In genomic region chr10:47372726-47373125, GRCh38 we compare ENCODE assay signal across 27 cellular contexts. TPM values are rescaled to one million over a fixed set of nuclear protein-coding genes. Genes with fewer than 3 reads are reported as not detected.
DNase-seq lines count a peak whose midpoint lies in the region; ATAC-seq and TF ChIP-seq lines count a peak whose summit lies in the region.
"Had no signal": no experiment of that assay in that cellular context is flagged by ENCODE, and none has a peak within 500 bp of the region (broad histone marks: within the 10 kb centered on the region; RNA-seq: fewer than 3 reads in every experiment).

No MANE protein-coding gene starts in this region.

- H3K9ac ChIP-seq in colonic mucosa (ENCODE audit: low read depth in 2 of 2, low read length in 2 of 2), result no peak overlapping the region

- no peak overlapping the region for H3K27ac ChIP-seq in colonic mucosa
- H3K27ac ChIP-seq: A549, heart left ventricle had no signal

- no peaks in the 10 kb centered on the region for H3K36me3 ChIP-seq in colonic mucosa
- H3K36me3 ChIP-seq: heart left ventricle had no signal

- no peaks in the 10 kb centered on the region for H3K27me3 ChIP-seq in colonic mucosa

- intact Hi-C loops in colonic mucosa (cut with DNase I), result no loop called here

- no peak for TF ChIP-seq CTCF in colonic mucosa (IDR thresholded peaks at IDR 0.05)

- no peaks in the 10 kb centered on the region for H3K4me1 ChIP-seq in colonic mucosa
- H3K4me1 ChIP-seq: A549 had no signal

- no peak overlapping the region for H3K4me3 ChIP-seq in colonic mucosa
- H3K4me3 ChIP-seq: A549, heart left ventricle had no signal

- no peak for ATAC-seq in stimulated activated naive CD8-positive, alpha-beta T cell treated with anti-CD3 and anti-CD28 coated beads, Interleukin-15, Interleukin-2, amounts not matched to agents 100 U/mL and 50 U/mL, for 24 hours
- ATAC-seq: A549, heart left ventricle, left cardiac atrium had no signal

- peak; percentile 58 for DNase-seq in activated effector memory CD4-positive, alpha-beta T cell treated with anti-CD3 and anti-CD28 coated beads, Interleukin-2, amount 50 U/mL, for 16 hours
- no peak for DNase-seq in activated effector memory CD4-positive, alpha-beta T cell treated with Interleukin-2 at 50 U/mL for 16 hours
- DNase-seq in colonic mucosa (peak; percentile 11), mesenteric fat pad (ENCODE audit: low spot score) (peak; percentile 84), ureter (ENCODE audit: low spot score) (peak; percentile 32), pons (ENCODE audit: low spot score) (no peak), SW 1271 (lab: John Stamatoyannopoulos, UW) (no peak)
- DNase-seq in stimulated activated naive CD8-positive, alpha-beta T cell treated with anti-CD3 and anti-CD28 coated beads, Interleukin-15, Interleukin-2, amounts not matched to agents 100 U/mL and 50 U/mL, for 24 hours, result no peak
- DNase-seq: activated CD4-positive, alpha-beta T cell treated with anti-CD3 and anti-CD28 coated beads for 4 hours; DND-41; effector CD4-positive, alpha-beta T cell; foreskin fibroblast; KBM-7; left cardiac atrium; MM.1S; naive B cell; NCI-H1417 treated with DMSO at 0.1 percent for 48 hours; NCI-H2107; NCI-H446; OCI-M1; SHP77; stimulated activated CD4-positive, alpha-beta T cell treated with anti-CD3 and anti-CD28 coated beads, Interleukin-4, amount 100 ng/mL, for 1 hour; trophoblast cell had no signal

- H3K9me3 ChIP-seq in colonic mucosa, result no peaks in the 10 kb centered on the region
- H3K9me3 ChIP-seq: A549, heart left ventricle had no signal

RNA-seq across cellular contexts. Expression of gene ZNF488, which starts 11.4 kb away (rescaled TPM):
- 1 to 10 TPM; 1.3 to 4.1 TPM for total RNA-seq in colonic mucosa
- total RNA-seq in mesenteric fat pad, result 0.10 TPM
- 1.8 TPM for total RNA-seq in ureter
- total RNA-seq: left cardiac atrium had no signal

RNA-seq across cellular contexts. Expression of gene RBP3, which starts 24.6 kb away (rescaled TPM):
- total RNA-seq in colonic mucosa (not detected), mesenteric fat pad (not detected), ureter (not detected)
- total RNA-seq: activated T-helper 2 cell treated with anti-CD3 and anti-CD28 coated beads, Interferon-gamma antibody, Interleukin-2, Interleukin-4, amounts not matched to agents 10 μg/mL and 5 μg/mL and 100 μg/mL, durations not matched to agents 14 hours and 24 hours and 36 hours; H4; heart left ventricle; left cardiac atrium had no signal

RNA-seq across cellular contexts. Expression of gene GDF2, which starts 50.5 kb away (rescaled TPM):
- not detected for total RNA-seq in colonic mucosa
- not detected for total RNA-seq in mesenteric fat pad
- not detected for total RNA-seq in ureter
- total RNA-seq: activated T-helper 2 cell treated with anti-CD3 and anti-CD28 coated beads, Interferon-gamma antibody, Interleukin-2, Interleukin-4, amounts not matched to agents 10 μg/mL and 5 μg/mL and 100 μg/mL, durations not matched to agents 14 hours and 24 hours and 36 hours; H4; heart left ventricle; left cardiac atrium had no signal

Comparison
In these comparisons a context has a peak if more than half of its experiments do, and no peak if none do; other contexts are left out.
1. DNase-seq: peak in activated effector memory CD4-positive, alpha-beta T cell treated with anti-CD3 and anti-CD28 coated beads, Interleukin-2, amount 50 U/mL, for 16 hours (single experiment), colonic mucosa (single experiment), mesenteric fat pad (single experiment) and ureter (single experiment); none in activated effector memory CD4-positive, alpha-beta T cell treated with Interleukin-2 at 50 U/mL for 16 hours (single experiment), pons (single experiment), SW 1271 (0 of 2) and stimulated activated naive CD8-positive, alpha-beta T cell treated with anti-CD3 and anti-CD28 coated beads, Interleukin-15, Interleukin-2, amounts not matched to agents 100 U/mL and 50 U/mL, for 24 hours (single experiment).